ENCODE assay signal across 2 cellular contexts in genomic region chr17:38578641-38579480, GRCh38.
TF ChIP-seq lines count a peak whose summit lies in the region.

No MANE protein-coding gene starts in this region.

TF ChIP-seq in SK-N-SH, 30 proteins besides CTCF, POLR2A, EP300 and RAD21 (continued from another document):
- TF ChIP-seq ZBTB33 (IDR thresholded peaks at IDR 0.05; ENCODE audit: borderline replicate concordance, low read depth) (no peak), MXI1 (IDR thresholded peaks at IDR 0.05; ENCODE audit: low read depth, low read length) (no peak), JUND (IDR thresholded peaks at IDR 0.05) (no peak), RFX5 (IDR thresholded peaks at IDR 0.05; ENCODE audit: low read length) (no peak), NFIC (IDR thresholded peaks at IDR 0.05; ENCODE audit: borderline replicate concordance) (no peak), GABPA (IDR thresholded peaks at IDR 0.05; ENCODE audit: low read depth) (no peak), FOXM1 (IDR thresholded peaks at IDR 0.05; ENCODE audit: low read depth) (no peak), RCOR1 (IDR thresholded peaks at IDR 0.05; ENCODE audit: low read length) (no peak), CHD2 (IDR thresholded peaks at IDR 0.05; ENCODE audit: low read length, partially characterized antibody) (no peak), FOXJ3 (CRISPR knock-in tag; IDR thresholded peaks at IDR 0.05) (no peak), YY1 (IDR thresholded peaks at IDR 0.05; ENCODE audit: low read depth) (no peak), ELF1 (IDR thresholded peaks at IDR 0.05) (no peak), REST (IDR thresholded peaks at IDR 0.05; ENCODE audit: low read depth, low read length) (no peak)

TF ChIP-seq in SK-N-SH treated with all-trans-retinoic acid at 6 μM for 48 hours, 23 proteins besides CTCF, POLR2A, EP300 and RAD21 (continued from another document):
- TF ChIP-seq POU6F1 (CRISPR knock-in tag; IDR thresholded peaks at IDR 0.05; ENCODE audit: borderline replicate concordance, low read depth) (no peak), RARB (CRISPR knock-in tag; IDR thresholded peaks at IDR 0.05) (no peak), ZNF8 (CRISPR knock-in tag; IDR thresholded peaks at IDR 0.05) (no peak), PATZ1 (CRISPR knock-in tag; IDR thresholded peaks at IDR 0.05; ENCODE audit: borderline replicate concordance) (no peak), PPARA (CRISPR knock-in tag; IDR thresholded peaks at IDR 0.05; ENCODE audit: borderline replicate concordance) (no peak), CREB5 (CRISPR knock-in tag; IDR thresholded peaks at IDR 0.05; ENCODE audit: low read depth) (no peak)
